Comparison of ENCODE assay signal across 1 cellular context in the genomic region with DNA sequence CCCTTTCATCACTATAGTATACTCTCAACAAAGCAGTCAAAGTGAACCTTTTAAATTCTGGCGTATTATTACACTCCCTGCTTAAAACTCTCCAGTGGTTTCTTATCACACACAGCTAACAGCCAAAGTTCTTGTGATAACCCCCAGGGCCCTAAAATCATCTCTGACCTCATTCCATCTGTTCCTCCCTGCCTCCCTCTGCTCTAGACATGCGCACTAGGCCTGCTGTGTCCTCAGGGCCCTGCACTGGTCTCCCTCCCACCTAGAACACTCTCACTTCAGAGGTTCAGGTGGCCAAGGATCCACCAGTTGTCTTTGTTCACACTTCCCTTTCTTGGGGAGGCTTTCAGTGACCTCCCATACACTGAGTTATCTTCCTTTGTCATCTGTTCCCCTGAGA.
TF ChIP-seq lines count a peak whose summit lies in the region.

No MANE protein-coding gene starts in this region.

TF ChIP-seq in K562, 482 proteins besides CTCF, POLR2A, EP300 and RAD21:
- TF ChIP-seq ZNF41 (CRISPR knock-in tag; conservative IDR thresholded peaks at IDR 0.05) (no peak), SETDB1 (IDR thresholded peaks at IDR 0.05; ENCODE audit: low read length) (no peak), ARID1B (IDR thresholded peaks at IDR 0.05) (peak; percentile 51), HDAC1 (IDR thresholded peaks at IDR 0.05) (no peak), CC2D1A (IDR thresholded peaks at IDR 0.05) (peak; percentile 47; the same call in 1 of the 2 replicates), KDM4B (IDR thresholded peaks at IDR 0.05; ENCODE audit: borderline replicate concordance in 2 of 2, low read depth in 1 of 2) (no peak), POLR2G (IDR thresholded peaks at IDR 0.05; ENCODE audit: low read depth, low read length) (no peak), TSC22D4 (tag; IDR thresholded peaks at IDR 0.05) (no peak), HNRNPLL (IDR thresholded peaks at IDR 0.05; ENCODE audit: low read depth, low read length, poor library complexity, severe bottlenecking) (no peak), MCM3 (IDR thresholded peaks at IDR 0.05) (no peak), BRCA1 (IDR thresholded peaks at IDR 0.05) (no peak), BRCA1 (CRISPR knock-in tag; IDR thresholded peaks at IDR 0.05) (no peak), TEAD4 (IDR thresholded peaks at IDR 0.05; ENCODE audit: low read length) (peak; percentile 47; the same call in 1 of the 2 replicates), TEAD4 (CRISPR knock-in tag; IDR thresholded peaks at IDR 0.05; ENCODE audit: borderline replicate concordance) (no peak), ZNF431 (CRISPR knock-in tag; IDR thresholded peaks at IDR 0.05) (no peak), TEAD1 (CRISPR knock-in tag; IDR thresholded peaks at IDR 0.05) (no peak), PHTF2 (CRISPR knock-in tag; IDR thresholded peaks at IDR 0.05) (no peak), SPI1 (IDR thresholded peaks at IDR 0.05; ENCODE audit: borderline replicate concordance, low read depth, low read length) (peak; percentile 71), ZNF507 (tag; conservative IDR thresholded peaks at IDR 0.05) (no peak), JUND (IDR thresholded peaks at IDR 0.05; ENCODE audit: borderline replicate concordance, low read depth, low read length) (no peak), JUND (tag; IDR thresholded peaks at IDR 0.05; ENCODE audit: borderline replicate concordance, low read depth, low read length) (peak; percentile 23; the same call in 1 of the 3 replicates), TAF9B (IDR thresholded peaks at IDR 0.05; ENCODE audit: partially characterized antibody) (no peak), HNRNPK (IDR thresholded peaks at IDR 0.05; ENCODE audit: low read depth, low read length, poor library complexity, severe bottlenecking) (no peak), ESRRA (IDR thresholded peaks at IDR 0.05; ENCODE audit: borderline replicate concordance, low read depth) (no peak), MYBL2 (IDR thresholded peaks at IDR 0.05; ENCODE audit: low read depth) (0 out of 2 replicates have a peak, but pooled peaks have one; percentile 21), MYBL2 (CRISPR knock-in tag; IDR thresholded peaks at IDR 0.05; ENCODE audit: borderline replicate concordance) (no peak), PTRF (tag; IDR thresholded peaks at IDR 0.05) (no peak), ZNF384 (IDR thresholded peaks at IDR 0.05; ENCODE audit: low read depth, low read length) (no peak), SRSF7 (optimal IDR thresholded peaks at IDR 0.05; ENCODE audit: low read depth, low read length) (no peak), ZNF134 (CRISPR knock-in tag; conservative IDR thresholded peaks at IDR 0.05) (no peak), NRF1 (conservative IDR thresholded peaks at IDR 0.05 in 1 of 2, IDR thresholded peaks at IDR 0.05 in 1 of 2) (peak; percentile 64 to 69), ZNF764 (CRISPR knock-in tag; IDR thresholded peaks at IDR 0.05; ENCODE audit: low read depth) (no peak), FOXK2 (conservative IDR thresholded peaks at IDR 0.05 in 1 of 2, IDR thresholded peaks at IDR 0.05 in 1 of 2; ENCODE audit: low read depth in 2 of 2) (no peak), GTF2E2 (tag; IDR thresholded peaks at IDR 0.05) (no peak), ZNF23 (CRISPR knock-in tag; IDR thresholded peaks at IDR 0.05) (peak; percentile 20; the same call in 1 of the 2 replicates), DPF2 (IDR thresholded peaks at IDR 0.05) (peak; percentile 56; the same call in 1 of the 2 replicates), CBFA2T3 (IDR thresholded peaks at IDR 0.05) (peak; percentile 55), GATAD2B (IDR thresholded peaks at IDR 0.05; ENCODE audit: borderline replicate concordance) (no peak), CREBBP (IDR thresholded peaks at IDR 0.05; ENCODE audit: low read depth, low read length) (no peak), CSDE1 (IDR thresholded peaks at IDR 0.05) (no peak), TAL1 (IDR thresholded peaks at IDR 0.05) (peak; percentile 29; the same call in 1 of the 2 replicates), ZNF274 (IDR thresholded peaks at IDR 0.05; ENCODE audit: borderline replicate concordance, low read depth, low read length) (no peak), ZSCAN29 (IDR thresholded peaks at IDR 0.05) (no peak), ZNF445 (CRISPR knock-in tag; IDR thresholded peaks at IDR 0.05; ENCODE audit: low read depth) (no peak), POLR3G (IDR thresholded peaks at IDR 0.05; ENCODE audit: extremely low read depth, insufficient read length, insufficient replicate concordance) (no peak), SMARCE1 (IDR thresholded peaks at IDR 0.05) (0 out of 2 replicates have a peak, but pooled peaks have one; percentile 20), NCOA2 (IDR thresholded peaks at IDR 0.05; ENCODE audit: partially characterized antibody in 2 of 2) (no peak), HDGF (IDR thresholded peaks at IDR 0.05) (no peak), KAT7 (CRISPR knock-in tag; IDR thresholded peaks at IDR 0.05; ENCODE audit: borderline replicate concordance) (no peak), ZNF347 (CRISPR knock-in tag; IDR thresholded peaks at IDR 0.05; ENCODE audit: low read depth) (no peak)
- TF ChIP-seq, protein P1, sequence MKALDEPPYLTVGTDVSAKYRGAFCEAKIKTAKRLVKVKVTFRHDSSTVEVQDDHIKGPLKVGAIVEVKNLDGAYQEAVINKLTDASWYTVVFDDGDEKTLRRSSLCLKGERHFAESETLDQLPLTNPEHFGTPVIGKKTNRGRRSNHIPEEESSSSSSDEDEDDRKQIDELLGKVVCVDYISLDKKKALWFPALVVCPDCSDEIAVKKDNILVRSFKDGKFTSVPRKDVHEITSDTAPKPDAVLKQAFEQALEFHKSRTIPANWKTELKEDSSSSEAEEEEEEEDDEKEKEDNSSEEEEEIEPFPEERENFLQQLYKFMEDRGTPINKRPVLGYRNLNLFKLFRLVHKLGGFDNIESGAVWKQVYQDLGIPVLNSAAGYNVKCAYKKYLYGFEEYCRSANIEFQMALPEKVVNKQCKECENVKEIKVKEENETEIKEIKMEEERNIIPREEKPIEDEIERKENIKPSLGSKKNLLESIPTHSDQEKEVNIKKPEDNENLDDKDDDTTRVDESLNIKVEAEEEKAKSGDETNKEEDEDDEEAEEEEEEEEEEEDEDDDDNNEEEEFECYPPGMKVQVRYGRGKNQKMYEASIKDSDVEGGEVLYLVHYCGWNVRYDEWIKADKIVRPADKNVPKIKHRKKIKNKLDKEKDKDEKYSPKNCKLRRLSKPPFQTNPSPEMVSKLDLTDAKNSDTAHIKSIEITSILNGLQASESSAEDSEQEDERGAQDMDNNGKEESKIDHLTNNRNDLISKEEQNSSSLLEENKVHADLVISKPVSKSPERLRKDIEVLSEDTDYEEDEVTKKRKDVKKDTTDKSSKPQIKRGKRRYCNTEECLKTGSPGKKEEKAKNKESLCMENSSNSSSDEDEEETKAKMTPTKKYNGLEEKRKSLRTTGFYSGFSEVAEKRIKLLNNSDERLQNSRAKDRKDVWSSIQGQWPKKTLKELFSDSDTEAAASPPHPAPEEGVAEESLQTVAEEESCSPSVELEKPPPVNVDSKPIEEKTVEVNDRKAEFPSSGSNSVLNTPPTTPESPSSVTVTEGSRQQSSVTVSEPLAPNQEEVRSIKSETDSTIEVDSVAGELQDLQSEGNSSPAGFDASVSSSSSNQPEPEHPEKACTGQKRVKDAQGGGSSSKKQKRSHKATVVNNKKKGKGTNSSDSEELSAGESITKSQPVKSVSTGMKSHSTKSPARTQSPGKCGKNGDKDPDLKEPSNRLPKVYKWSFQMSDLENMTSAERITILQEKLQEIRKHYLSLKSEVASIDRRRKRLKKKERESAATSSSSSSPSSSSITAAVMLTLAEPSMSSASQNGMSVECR (CRISPR knock-in tag; IDR thresholded peaks at IDR 0.05): no peak
- TF ChIP-seq, protein P2, sequence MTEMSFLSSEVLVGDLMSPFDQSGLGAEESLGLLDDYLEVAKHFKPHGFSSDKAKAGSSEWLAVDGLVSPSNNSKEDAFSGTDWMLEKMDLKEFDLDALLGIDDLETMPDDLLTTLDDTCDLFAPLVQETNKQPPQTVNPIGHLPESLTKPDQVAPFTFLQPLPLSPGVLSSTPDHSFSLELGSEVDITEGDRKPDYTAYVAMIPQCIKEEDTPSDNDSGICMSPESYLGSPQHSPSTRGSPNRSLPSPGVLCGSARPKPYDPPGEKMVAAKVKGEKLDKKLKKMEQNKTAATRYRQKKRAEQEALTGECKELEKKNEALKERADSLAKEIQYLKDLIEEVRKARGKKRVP (CRISPR knock-in tag; IDR thresholded peaks at IDR 0.05): no peak
- TF ChIP-seq, protein P3, sequence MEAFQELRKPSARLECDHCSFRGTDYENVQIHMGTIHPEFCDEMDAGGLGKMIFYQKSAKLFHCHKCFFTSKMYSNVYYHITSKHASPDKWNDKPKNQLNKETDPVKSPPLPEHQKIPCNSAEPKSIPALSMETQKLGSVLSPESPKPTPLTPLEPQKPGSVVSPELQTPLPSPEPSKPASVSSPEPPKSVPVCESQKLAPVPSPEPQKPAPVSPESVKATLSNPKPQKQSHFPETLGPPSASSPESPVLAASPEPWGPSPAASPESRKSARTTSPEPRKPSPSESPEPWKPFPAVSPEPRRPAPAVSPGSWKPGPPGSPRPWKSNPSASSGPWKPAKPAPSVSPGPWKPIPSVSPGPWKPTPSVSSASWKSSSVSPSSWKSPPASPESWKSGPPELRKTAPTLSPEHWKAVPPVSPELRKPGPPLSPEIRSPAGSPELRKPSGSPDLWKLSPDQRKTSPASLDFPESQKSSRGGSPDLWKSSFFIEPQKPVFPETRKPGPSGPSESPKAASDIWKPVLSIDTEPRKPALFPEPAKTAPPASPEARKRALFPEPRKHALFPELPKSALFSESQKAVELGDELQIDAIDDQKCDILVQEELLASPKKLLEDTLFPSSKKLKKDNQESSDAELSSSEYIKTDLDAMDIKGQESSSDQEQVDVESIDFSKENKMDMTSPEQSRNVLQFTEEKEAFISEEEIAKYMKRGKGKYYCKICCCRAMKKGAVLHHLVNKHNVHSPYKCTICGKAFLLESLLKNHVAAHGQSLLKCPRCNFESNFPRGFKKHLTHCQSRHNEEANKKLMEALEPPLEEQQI (IDR thresholded peaks at IDR 0.05): no peak
- TF ChIP-seq, protein P4, sequence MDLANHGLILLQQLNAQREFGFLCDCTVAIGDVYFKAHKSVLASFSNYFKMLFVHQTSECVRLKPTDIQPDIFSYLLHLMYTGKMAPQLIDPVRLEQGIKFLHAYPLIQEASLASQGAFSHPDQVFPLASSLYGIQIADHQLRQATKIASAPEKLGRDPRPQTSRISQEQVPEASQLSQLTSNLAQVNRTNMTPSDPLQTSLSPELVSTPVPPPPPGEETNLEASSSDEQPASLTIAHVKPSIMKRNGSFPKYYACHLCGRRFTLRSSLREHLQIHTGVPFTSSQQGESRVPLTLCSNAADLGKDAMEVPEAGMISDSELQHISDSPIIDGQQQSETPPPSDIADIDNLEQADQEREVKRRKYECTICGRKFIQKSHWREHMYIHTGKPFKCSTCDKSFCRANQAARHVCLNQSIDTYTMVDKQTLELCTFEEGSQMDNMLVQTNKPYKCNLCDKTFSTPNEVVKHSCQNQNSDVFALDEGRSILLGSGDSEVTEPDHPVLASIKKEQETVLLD (IDR thresholded peaks at IDR 0.05): no peak
- TF ChIP-seq, protein P5, sequence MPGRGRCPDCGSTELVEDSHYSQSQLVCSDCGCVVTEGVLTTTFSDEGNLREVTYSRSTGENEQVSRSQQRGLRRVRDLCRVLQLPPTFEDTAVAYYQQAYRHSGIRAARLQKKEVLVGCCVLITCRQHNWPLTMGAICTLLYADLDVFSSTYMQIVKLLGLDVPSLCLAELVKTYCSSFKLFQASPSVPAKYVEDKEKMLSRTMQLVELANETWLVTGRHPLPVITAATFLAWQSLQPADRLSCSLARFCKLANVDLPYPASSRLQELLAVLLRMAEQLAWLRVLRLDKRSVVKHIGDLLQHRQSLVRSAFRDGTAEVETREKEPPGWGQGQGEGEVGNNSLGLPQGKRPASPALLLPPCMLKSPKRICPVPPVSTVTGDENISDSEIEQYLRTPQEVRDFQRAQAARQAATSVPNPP (IDR thresholded peaks at IDR 0.05; ENCODE audit: borderline replicate concordance, insufficient read depth, insufficient read length): no peak
- TF ChIP-seq, protein P6, sequence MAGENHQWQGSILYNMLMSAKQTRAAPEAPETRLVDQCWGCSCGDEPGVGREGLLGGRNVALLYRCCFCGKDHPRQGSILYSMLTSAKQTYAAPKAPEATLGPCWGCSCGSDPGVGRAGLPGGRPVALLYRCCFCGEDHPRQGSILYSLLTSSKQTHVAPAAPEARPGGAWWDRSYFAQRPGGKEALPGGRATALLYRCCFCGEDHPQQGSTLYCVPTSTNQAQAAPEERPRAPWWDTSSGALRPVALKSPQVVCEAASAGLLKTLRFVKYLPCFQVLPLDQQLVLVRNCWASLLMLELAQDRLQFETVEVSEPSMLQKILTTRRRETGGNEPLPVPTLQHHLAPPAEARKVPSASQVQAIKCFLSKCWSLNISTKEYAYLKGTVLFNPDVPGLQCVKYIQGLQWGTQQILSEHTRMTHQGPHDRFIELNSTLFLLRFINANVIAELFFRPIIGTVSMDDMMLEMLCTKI (IDR thresholded peaks at IDR 0.05; ENCODE audit: partially characterized antibody): no peak
- TF ChIP-seq, protein P7, sequence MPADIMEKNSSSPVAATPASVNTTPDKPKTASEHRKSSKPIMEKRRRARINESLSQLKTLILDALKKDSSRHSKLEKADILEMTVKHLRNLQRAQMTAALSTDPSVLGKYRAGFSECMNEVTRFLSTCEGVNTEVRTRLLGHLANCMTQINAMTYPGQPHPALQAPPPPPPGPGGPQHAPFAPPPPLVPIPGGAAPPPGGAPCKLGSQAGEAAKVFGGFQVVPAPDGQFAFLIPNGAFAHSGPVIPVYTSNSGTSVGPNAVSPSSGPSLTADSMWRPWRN (IDR thresholded peaks at IDR 0.05; ENCODE audit: low read depth): no peak
